ENCODE assay signal across 12 cellular contexts in the genomic region with DNA sequence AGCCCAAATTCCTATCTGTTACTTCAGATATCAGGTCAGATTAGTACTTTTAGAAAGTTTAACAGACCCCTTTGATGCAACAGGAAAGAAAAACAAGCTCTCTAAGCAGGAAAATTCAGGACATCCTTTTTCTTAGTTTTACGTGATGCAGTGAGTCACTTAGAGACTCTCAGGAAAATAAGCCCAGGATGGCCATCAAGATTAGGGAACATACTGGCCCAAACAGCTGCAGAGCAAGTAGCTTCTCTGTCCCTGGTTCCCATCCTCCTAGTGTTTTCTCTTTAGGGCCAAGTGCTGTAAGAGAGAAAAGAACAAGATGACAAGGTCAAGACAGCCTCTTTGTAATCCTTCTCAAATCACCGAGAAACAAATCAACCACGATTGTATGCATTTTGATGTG.
DNase-seq lines count a peak whose midpoint lies in the region; ATAC-seq and TF ChIP-seq lines count a peak whose summit lies in the region.
"Had no signal": no experiment of that assay in that cellular context is flagged by ENCODE, and none has a peak within 500 bp of the region (broad histone marks: within the 10 kb centered on the region; RNA-seq: fewer than 3 reads in every experiment).

No MANE protein-coding gene starts in this region.

- no peaks in the 10 kb centered on the region for H3K27me3 ChIP-seq in RWPE2 (ENCODE audit: insufficient read depth, poor library complexity, severe bottlenecking)
- H3K27me3 ChIP-seq in CD4-positive, alpha-beta T cell (ENCODE audit: control insufficient read depth, insufficient read depth, low read length): no peaks in the 10 kb centered on the region

- POLR2A ChIA-PET in CD4-positive, alpha-beta T cell (lab: Charles Lee): no interaction called here

- no peak for TF ChIP-seq CTCF in RWPE2 (IDR thresholded peaks at IDR 0.05; ENCODE audit: poor library complexity, severe bottlenecking)
- TF ChIP-seq CTCF in nephron (IDR thresholded peaks at IDR 0.05; ENCODE audit: unreplicated experiment in 3 of 3): no peak
- no peak for TF ChIP-seq CTCF in CD4-positive, alpha-beta T cell (IDR thresholded peaks at IDR 0.05)

- no peaks in the 10 kb centered on the region for H3K27me3 Mint-ChIP-seq in nephron (ENCODE audit: low read depth)
- no peaks in the 10 kb centered on the region for H3K27me3 Mint-ChIP-seq in CD4-positive, alpha-beta T cell

- H3K9me3 ChIP-seq in ES-I3 (ENCODE audit: control insufficient read depth, insufficient read depth, low read length) (no peaks in the 10 kb centered on the region), RWPE2 (ENCODE audit: severe bottlenecking) (no peaks in the 10 kb centered on the region)
- no peaks in the 10 kb centered on the region for H3K9me3 ChIP-seq in CD4-positive, alpha-beta T cell (ENCODE audit: control insufficient read depth, low read length)

- peaks cover 5% of the 10 kb centered on the region for H3K9me3 Mint-ChIP-seq in nephron
- H3K9me3 Mint-ChIP-seq in CD4-positive, alpha-beta T cell: no peaks in the 10 kb centered on the region

- peak overlapping the region; percentile 74 to 86 (median 83) for H3K27ac Mint-ChIP-seq in nephron
- H3K27ac Mint-ChIP-seq in CD4-positive, alpha-beta T cell: no peak overlapping the region

- peaks cover 28% of the 10 kb centered on the region for H3K4me1 Mint-ChIP-seq in nephron
- peaks cover 42% of the 10 kb centered on the region for H3K4me1 Mint-ChIP-seq in CD4-positive, alpha-beta T cell (ENCODE audit: low read depth)

- H3K27ac ChIP-seq in RWPE2 (ENCODE audit: poor library complexity, severe bottlenecking): peak overlapping the region; percentile 98
- peak overlapping the region; percentile 93 for H3K27ac ChIP-seq in epithelial cell of prostate
- H3K27ac ChIP-seq in CD4-positive, alpha-beta T cell (ENCODE audit: low read depth, low read length): no peak overlapping the region

- peak overlapping the region; percentile 27 for H3K9ac ChIP-seq in ES-I3 (ENCODE audit: low read depth, low read length)

- no peak overlapping the region for H3K4me3 Mint-ChIP-seq in nephron
- no peak overlapping the region for H3K4me3 Mint-ChIP-seq in CD4-positive, alpha-beta T cell

- peaks cover 32% of the 10 kb centered on the region for H3K4me1 ChIP-seq in ES-I3 (ENCODE audit: insufficient read depth, low read length)
- peaks cover 31% of the 10 kb centered on the region for H3K4me1 ChIP-seq in RWPE2 (ENCODE audit: insufficient read depth, poor library complexity, severe bottlenecking)

- H3K36me3 Mint-ChIP-seq in nephron (ENCODE audit: low read depth): no peaks in the 10 kb centered on the region
- H3K36me3 Mint-ChIP-seq in CD4-positive, alpha-beta T cell (ENCODE audit: low read depth): no peaks in the 10 kb centered on the region
- H3K36me3 Mint-ChIP-seq: activated naive CD4-positive, alpha-beta T cell treated with anti-CD3 and anti-CD28 coated beads, Interleukin-2, amount 50 U/mL, for 72 hours had no signal

- intact Hi-C loops in CD4-positive, alpha-beta T cell (cut with DNase I, micrococcal nuclease): no loop called here

- CTCF ChIA-PET in CD4-positive, alpha-beta T cell (lab: Charles Lee): no interaction called here

- DNase-seq in RWPE2 (ENCODE audit: low spot score): no peak
- no peak for DNase-seq in epithelial cell of prostate (ENCODE audit: low read depth, low spot score)
- no peak for DNase-seq in CD4-positive, alpha-beta T cell
- DNase-seq in NCI-H2107 (lab: John Stamatoyannopoulos, UW): no peak
- no peak for DNase-seq in hippocampal formation (lab: John Stamatoyannopoulos, UW)
- DNase-seq: activated CD4-positive, alpha-beta T cell treated with anti-CD3 and anti-CD28 coated beads for 4 hours; midbrain had no signal

- H3K36me3 ChIP-seq in ES-I3 (ENCODE audit: insufficient read depth, low read length) (no peaks in the 10 kb centered on the region), RWPE2 (ENCODE audit: low read depth) (peaks cover 17% of the 10 kb centered on the region)

- peak overlapping the region; percentile 8 for H3K4me3 ChIP-seq in RWPE2 (ENCODE audit: severe bottlenecking)
- H3K4me3 ChIP-seq: skin epidermis had no signal

- ATAC-seq in RWPE2 (ENCODE audit: low read depth): no peak
- no peak for ATAC-seq in CD4-positive, alpha-beta T cell (ENCODE audit: poor library complexity)
- ATAC-seq in HG03378 (IDR thresholded peaks at IDR 0.05; ENCODE audit: unreplicated experiment): no peak
